Comparison of ENCODE assay signal across 15 cellular contexts in the genomic region with DNA sequence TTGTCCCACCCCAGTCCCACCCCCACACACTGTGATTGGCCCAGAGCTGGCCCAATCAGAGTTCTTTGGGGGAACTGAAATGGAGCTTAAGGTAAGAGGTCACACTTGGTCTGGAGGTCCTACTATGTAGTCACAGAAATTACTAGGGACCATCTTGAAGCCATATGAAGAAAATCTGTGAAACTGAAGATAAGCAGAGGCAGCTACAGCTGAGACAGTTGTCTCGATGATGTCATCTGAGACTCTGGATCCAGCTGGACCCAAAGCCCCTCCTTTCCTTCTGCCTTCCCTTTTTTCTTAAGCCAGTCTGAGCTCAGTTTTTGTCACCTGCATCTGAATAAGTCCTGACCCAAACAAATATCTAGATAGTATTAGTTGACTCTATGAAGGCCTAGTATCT.
"Had no signal": no experiment of that assay in that cellular context is flagged by ENCODE, and none has a peak within 500 bp of the region (broad histone marks: within the 10 kb centered on the region; RNA-seq: fewer than 3 reads in every experiment).

No MANE protein-coding gene starts in this region.

- H3K27me3 ChIP-seq: dorsolateral prefrontal cortex, heart left ventricle, right atrium auricular region, tibial artery, upper lobe of left lung, uterus had no signal

- H3K4me1 ChIP-seq: heart left ventricle, right atrium auricular region, tibial artery, uterus had no signal

- H3K4me2 ChIP-seq: smooth muscle cell had no signal

- H3K4me3 ChIP-seq: dorsolateral prefrontal cortex, heart left ventricle, mucosa of descending colon, right atrium auricular region, smooth muscle cell, tibial artery, upper lobe of left lung, uterus had no signal

- ATAC-seq: naive thymus-derived CD8-positive, alpha-beta T cell; stimulated activated effector memory CD8-positive, alpha-beta T cell treated with anti-CD3 and anti-CD28 coated beads, Interleukin-12 subunit alpha, Interleukin-12 subunit beta, amount 100 ng/mL, for 72 hours had no signal

- DNase-seq: cortex of kidney; dorsolateral prefrontal cortex; effector CD8-positive, alpha-beta T cell; hypothalamus; mucosa of descending colon; naive thymus-derived CD8-positive, alpha-beta T cell; stimulated activated CD4-positive, alpha-beta T cell treated with anti-CD3 and anti-CD28 coated beads, Interleukin-4, amount 100 ng/mL, for 1 hour; stimulated activated CD8-positive, alpha-beta memory T cell treated with anti-CD3 and anti-CD28 coated beads, Interleukin-4, amount 100 ng/mL, for 48 hours; tibial artery; upper lobe of left lung; uterus had no signal

- H3K36me3 ChIP-seq: heart left ventricle, right atrium auricular region, tibial artery, upper lobe of left lung, uterus had no signal

- H3K27ac ChIP-seq: dorsolateral prefrontal cortex, heart left ventricle, right atrium auricular region, tibial artery, upper lobe of left lung, uterus had no signal

- H3K9me3 ChIP-seq: mucosa of descending colon, right atrium auricular region, tibial artery, upper lobe of left lung, uterus had no signal
